Comparison of ENCODE assay signal across 3 cellular contexts in genomic region chr3:119669906-119670570, GRCh38.
TF ChIP-seq lines count a peak whose summit lies in the region.

No MANE protein-coding gene starts in this region.

TF ChIP-seq in liver, 16 proteins besides CTCF, POLR2A, EP300 and RAD21:
- TF ChIP-seq NR2F2 (IDR thresholded peaks at IDR 0.05) (peak; percentile 54), HNF4A (conservative IDR thresholded peaks at IDR 0.05) (no peak)

TF ChIP-seq in HepG2, 621 proteins besides CTCF, POLR2A, EP300 and RAD21 (continues in another document):
- TF ChIP-seq NR2F6 (IDR thresholded peaks at IDR 0.05) (no peak), NR2F6 (CRISPR knock-in tag; IDR thresholded peaks at IDR 0.05) (no peak), FOXP4 (CRISPR knock-in tag; IDR thresholded peaks at IDR 0.05) (no peak), SNRNP70 (IDR thresholded peaks at IDR 0.05; ENCODE audit: low read depth, low read length) (no peak), CBX5 (CRISPR knock-in tag; IDR thresholded peaks at IDR 0.05; ENCODE audit: borderline replicate concordance) (no peak), ZNF589 (CRISPR knock-in tag; conservative IDR thresholded peaks at IDR 0.05) (no peak), ZNF720 (CRISPR knock-in tag; IDR thresholded peaks at IDR 0.05) (no peak), ZSCAN25 (CRISPR knock-in tag; IDR thresholded peaks at IDR 0.05) (no peak), HIC2 (CRISPR knock-in tag; IDR thresholded peaks at IDR 0.05; ENCODE audit: low read depth) (no peak), MBNL3 (CRISPR knock-in tag; conservative IDR thresholded peaks at IDR 0.05) (no peak), U2AF2 (IDR thresholded peaks at IDR 0.05; ENCODE audit: low read depth, low read length) (no peak), ZSCAN21 (CRISPR knock-in tag; IDR thresholded peaks at IDR 0.05; ENCODE audit: borderline replicate concordance) (no peak), FOXJ3 (CRISPR knock-in tag; IDR thresholded peaks at IDR 0.05; ENCODE audit: borderline replicate concordance) (no peak), SAP130 (CRISPR knock-in tag; IDR thresholded peaks at IDR 0.05; ENCODE audit: low read depth) (no peak), ZNF121 (CRISPR knock-in tag; IDR thresholded peaks at IDR 0.05) (no peak), FLYWCH1 (CRISPR knock-in tag; IDR thresholded peaks at IDR 0.05) (no peak), ZNF678 (CRISPR knock-in tag; IDR thresholded peaks at IDR 0.05) (no peak), ZNF660 (CRISPR knock-in tag; IDR thresholded peaks at IDR 0.05; ENCODE audit: borderline replicate concordance, low read depth) (no peak), ZNF282 (IDR thresholded peaks at IDR 0.05; ENCODE audit: partially characterized antibody) (no peak)

TF ChIP-seq in WTC11, 78 proteins besides CTCF, POLR2A, EP300 and RAD21:
- TF ChIP-seq SMAD3 (CRISPR knock-in tag; IDR thresholded peaks at IDR 0.05; ENCODE audit: borderline replicate concordance) (no peak), FOXP1 (CRISPR knock-in tag; IDR thresholded peaks at IDR 0.05; ENCODE audit: borderline replicate concordance) (no peak), ZNF121 (CRISPR knock-in tag; IDR thresholded peaks at IDR 0.05) (no peak), ZNF671 (CRISPR knock-in tag; IDR thresholded peaks at IDR 0.05) (no peak), ZNF263 (CRISPR knock-in tag; IDR thresholded peaks at IDR 0.05; ENCODE audit: low read depth) (no peak), PREB (CRISPR knock-in tag; IDR thresholded peaks at IDR 0.05; ENCODE audit: borderline replicate concordance) (no peak), ELF4 (CRISPR knock-in tag; IDR thresholded peaks at IDR 0.05; ENCODE audit: low read depth) (no peak), HMGA2 (CRISPR knock-in tag; IDR thresholded peaks at IDR 0.05) (no peak)
TF ChIP-seq in WTC11: peak in this region for 0.
